32 cellular contexts compared by ENCODE assay signal in genomic region chr7:70733115-70733514, GRCh38.
"Had no signal": no experiment of that assay in that cellular context is flagged by ENCODE, and none has a peak within 500 bp of the region (broad histone marks: within the 10 kb centered on the region; RNA-seq: fewer than 3 reads in every experiment).

No MANE protein-coding gene starts in this region.

- H3K36me3 ChIP-seq: breast epithelium had no signal

- H3K27ac ChIP-seq: body of pancreas, breast epithelium, PC-9, RWPE1, WERI-Rb-1 had no signal

- H3K36me3 Mint-ChIP-seq: activated naive CD8-positive, alpha-beta T cell treated with anti-CD3 and anti-CD28 coated beads, Interleukin-2, amount 10 ng/mL, durations not matched to agents 7 days and 5 days had no signal

- H3K4me3 Mint-ChIP-seq: activated CD4-positive, alpha-beta memory T cell treated with anti-CD3 and anti-CD28 coated beads, Interleukin-2, amount 10 ng/mL, durations not matched to agents 7 days and 5 days; activated naive CD4-positive, alpha-beta T cell treated with anti-CD3 and anti-CD28 coated beads, Interleukin-2, amount 50 U/mL, for 24 hours; activated naive CD8-positive, alpha-beta T cell treated with anti-CD3 and anti-CD28 coated beads, Interleukin-2, amount 10 ng/mL, durations not matched to agents 7 days and 5 days; activated T-cell treated with anti-CD3 and anti-CD28 coated beads, Interleukin-2, amount 50 U/mL, for 24 hours; T-cell had no signal

- H3K9me3 ChIP-seq: body of pancreas, breast epithelium had no signal

- ATAC-seq: body of pancreas, Right ventricle myocardium inferior, SK-N-SH treated with all-trans-retinoic acid at 6 μM for 48 hours, T-cell had no signal

- H3K4me1 Mint-ChIP-seq: activated naive CD8-positive, alpha-beta T cell treated with anti-CD3 and anti-CD28 coated beads, Interleukin-2, amount 10 ng/mL, durations not matched to agents 7 days and 5 days had no signal

- H3K4me2 ChIP-seq: PC-9 had no signal

- DNase-seq: activated CD4-positive, alpha-beta memory T cell treated with anti-CD3 and anti-CD28 coated beads, Interleukin-2, amount 10 ng/mL, durations not matched to agents 7 days and 5 days; activated CD4-positive, alpha-beta T cell treated with anti-CD3 and anti-CD28 coated beads for 1 hour; activated CD4-positive, alpha-beta T cell treated with anti-CD3 and anti-CD28 coated beads for 48 hours; activated CD4-positive, CD25-positive, alpha-beta regulatory T cell; activated gamma-delta T cell; activated naive CD4-positive, alpha-beta T cell treated with Interleukin-2 at 50 U/mL for 16 hours; activated naive CD8-positive, alpha-beta T cell treated with anti-CD3 and anti-CD28 coated beads, Interleukin-2, amount 10 ng/mL, durations not matched to agents 7 days and 5 days; activated T-cell treated with anti-CD3 and anti-CD28 coated beads, Interleukin-2, amount 50 U/mL, for 24 hours; body of pancreas; Karpas-422; MM.1S; MV-4-11; NCI-H1092; NCI-H1436 treated with DMSO at 0.1 percent for 48 hours; NCI-H1694 treated with DMSO at 0.1 percent for 48 hours; NCI-H2029; NCI-H345; NCI-H524 treated with DMSO at 0.1 percent for 48 hours; NCI-H748 treated with DMSO at 0.1 percent for 48 hours; NK-92 treated with Interleukin-12 subunit alpha and Interleukin-12 subunit beta, amount 100 ng/mL, for 24 hours; PC-9; SIG-M5; T-cell; T-helper 2 cell; T-helper 9 cell; WERI-Rb-1 had no signal

- H3K4me3 ChIP-seq: body of pancreas, breast epithelium, PC-9 had no signal

- H3K27me3 Mint-ChIP-seq: activated CD4-positive, alpha-beta memory T cell treated with anti-CD3 and anti-CD28 coated beads, Interleukin-2, amount 10 ng/mL, durations not matched to agents 7 days and 5 days; activated T-cell treated with anti-CD3 and anti-CD28 coated beads, Interleukin-2, amount 50 U/mL, for 24 hours had no signal

- H3K27ac Mint-ChIP-seq: activated CD4-positive, alpha-beta memory T cell treated with anti-CD3 and anti-CD28 coated beads, Interleukin-2, amount 10 ng/mL, durations not matched to agents 7 days and 5 days; activated naive CD4-positive, alpha-beta T cell treated with anti-CD3 and anti-CD28 coated beads, Interleukin-2, amount 50 U/mL, for 24 hours; activated naive CD8-positive, alpha-beta T cell treated with anti-CD3 and anti-CD28 coated beads, Interleukin-2, amount 10 ng/mL, durations not matched to agents 7 days and 5 days; activated T-cell treated with anti-CD3 and anti-CD28 coated beads, Interleukin-2, amount 50 U/mL, for 24 hours; activated T-helper 2 cell treated with anti-CD3 and anti-CD28 coated beads, Interferon-gamma antibody, Interleukin-2, Interleukin-4, amounts not matched to agents 10 μg/mL and 5 μg/mL and 100 μg/mL, durations not matched to agents 14 hours and 24 hours and 36 hours; T-cell had no signal

- H2AFZ ChIP-seq: PC-9 had no signal

- H3K27me3 ChIP-seq: body of pancreas, breast epithelium had no signal

- H3K9me3 Mint-ChIP-seq: activated naive CD4-positive, alpha-beta T cell treated with anti-CD3 and anti-CD28 coated beads, Interleukin-2, amount 50 U/mL, for 24 hours; activated T-helper 2 cell treated with anti-CD3 and anti-CD28 coated beads, Interferon-gamma antibody, Interleukin-2, Interleukin-4, amounts not matched to agents 10 μg/mL and 5 μg/mL and 100 μg/mL, durations not matched to agents 14 hours and 24 hours and 36 hours had no signal
